8 cellular contexts compared by ENCODE assay signal in the genomic region with DNA sequence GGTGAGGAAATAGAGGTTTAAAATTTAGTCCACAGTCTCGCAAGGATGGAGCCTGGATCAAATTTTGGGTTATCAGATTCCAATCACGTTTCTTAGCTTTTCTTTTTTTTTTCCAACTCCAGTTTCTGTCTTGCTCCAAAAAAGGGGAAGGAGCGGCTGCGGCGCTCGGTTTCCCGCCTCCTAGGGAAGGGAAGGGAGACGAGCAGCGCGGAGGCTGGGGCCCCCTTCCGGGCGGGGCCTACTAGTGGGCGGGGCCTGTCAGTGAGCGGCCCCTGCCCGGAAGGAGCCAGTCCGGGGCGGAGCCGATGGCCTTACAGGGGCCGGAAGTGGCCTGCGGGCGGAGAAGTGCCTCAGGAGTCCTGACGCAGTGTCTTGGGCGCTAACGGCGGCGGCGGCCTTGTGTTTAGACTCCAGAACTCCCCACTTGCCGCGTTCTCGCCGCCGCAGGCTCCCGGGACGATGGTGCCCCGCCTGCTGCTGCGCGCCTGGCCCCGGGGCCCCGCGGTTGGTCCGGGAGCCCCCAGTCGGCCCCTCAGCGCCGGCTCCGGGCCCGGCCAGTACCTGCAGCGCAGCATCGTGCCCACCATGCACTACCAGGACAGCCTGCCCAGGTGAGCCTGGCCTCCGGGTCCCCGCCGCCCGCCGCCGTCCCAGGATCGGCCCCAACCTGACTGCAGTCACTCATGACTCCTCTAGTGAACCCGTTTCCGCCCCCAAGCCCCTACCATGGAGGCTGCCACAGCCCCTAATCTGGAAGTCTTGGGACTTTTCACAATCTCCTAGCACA. TPM values are rescaled to one million over a fixed set of nuclear protein-coding genes. Genes with fewer than 3 reads are reported as not detected.
DNase-seq lines count a peak whose midpoint lies in the region; ATAC-seq and TF ChIP-seq lines count a peak whose summit lies in the region.

Gene CPT2 (plus strand): TSS at position 340 of the 787 bp plus-strand sequence. CDS start 120 bp downstream, at position 460.

- DNase-seq in GM13977 (ENCODE audit: low spot score) (peak; percentile 98), NCI-H1694 (lab: John Stamatoyannopoulos, UW) (peak; percentile 80), adrenal gland (peak; percentile 93 to 96 (median 94)), heart left ventricle (peak; percentile 95 to 98 (median 97)), pons (ENCODE audit: low spot score) (peak; percentile 94), transverse colon (peak; percentile 96)

- no peak for TF ChIP-seq EP300 in transverse colon (IDR thresholded peaks at IDR 0.05; ENCODE audit: low read depth)

- TF ChIP-seq POLR2A in adrenal gland (IDR thresholded peaks at IDR 0.05) (peak; percentile 86 to 93), heart left ventricle (IDR thresholded peaks at IDR 0.05) (peak; percentile 91 to 96), transverse colon (IDR thresholded peaks at IDR 0.05) (peak; percentile 96)

- peak within 1 kb of the TSS; percentile 67 to 99 (median 91) for H3K27ac ChIP-seq in adrenal gland
- H3K27ac ChIP-seq in heart left ventricle = peak within 1 kb of the TSS; percentile 94 to 100 (median 98)
- H3K27ac ChIP-seq in transverse colon = peak within 1 kb of the TSS; percentile 95 to 100 (median 98)

- H3K9me3 ChIP-seq in adrenal gland (replicated peaks in 1 of 3) = no peaks in the 10 kb centered on the region
- H3K9me3 ChIP-seq in heart left ventricle = no peaks in the 10 kb centered on the region
- H3K9me3 ChIP-seq in transverse colon = no peaks in the 10 kb centered on the region

- H3K36me3 ChIP-seq in adrenal gland (replicated peaks in 1 of 2) = peaks cover 0 to 10% of the 10 kb centered on the region in 2 donors
- H3K36me3 ChIP-seq in heart left ventricle = peaks cover 0 to 14% (median 10%) of the 10 kb centered on the region in 9 donors
- H3K36me3 ChIP-seq in transverse colon = peaks cover 0 to 6% (median 0%) of the 10 kb centered on the region in 4 donors

- H3K4me3 ChIP-seq in adrenal gland (peak within 1 kb of the TSS; percentile 52 to 90 (median 80)), heart left ventricle (peak within 1 kb of the TSS; percentile 77 to 100 (median 88)), transverse colon (peak within 1 kb of the TSS; percentile 85 to 99 (median 94))

- ATAC-seq in HG02870 (IDR thresholded peaks at IDR 0.05; ENCODE audit: unreplicated experiment) (peak; percentile 98), heart left ventricle (peak; percentile 95 to 99 (median 98))

- TF ChIP-seq CTCF in GM13977 (IDR thresholded peaks at IDR 0.05; ENCODE audit: extremely low read depth, insufficient read depth, missing control alignments) (no peak), adrenal gland (IDR thresholded peaks at IDR 0.05) (peak in 2 of 6 experiments; percentile 11 to 16), heart left ventricle (IDR thresholded peaks at IDR 0.05) (peak in 6 of 12 donors; percentile 6 to 47 (median 20)), transverse colon (IDR thresholded peaks at IDR 0.05) (peak in 1 of 5 experiments; percentile 12)

- intact Hi-C loops in T-helper 1 cell treated with Interleukin-12 subunit alpha and Interleukin-12 subunit beta and Interleukin-4 antibody, amounts not matched to agents 30 ng/mL and 1 ng/mL, for 36 hours (cut with micrococcal nuclease) = loop anchor here (1.0 to 5.0 kb wide), 19 partner anchors 14 to 1826 kb away; partner anchors contain the start of genes CC2D1B, CZIB, ECHDC2 and EPS15
- intact Hi-C loops in adrenal gland (cut with DNase I) (no loop called here), heart left ventricle (cut with DNase I) (loop anchor here in 1 of 10 donors (1.0 to 5.0 kb wide), 2 partner anchors 42 to 269 kb away; partner anchors contain the start of genes MAGOH and SCP2), transverse colon (cut with DNase I; ENCODE audit: low total_unique reads) (no loop called here)

- no peaks in the 10 kb centered on the region for H3K27me3 ChIP-seq in adrenal gland
- no peaks in the 10 kb centered on the region for H3K27me3 ChIP-seq in heart left ventricle
- H3K27me3 ChIP-seq in transverse colon = no peaks in the 10 kb centered on the region

- H3K4me1 ChIP-seq in adrenal gland (replicated peaks in 1 of 2) (peaks cover 0 to 14% of the 10 kb centered on the region in 2 donors), heart left ventricle (peaks cover 3 to 40% (median 30%) of the 10 kb centered on the region in 12 donors), transverse colon (peaks cover 23 to 32% (median 27%) of the 10 kb centered on the region in 4 donors)

- in situ Hi-C loops in GM13977 (cut with MboI; ENCODE audit: low pct_unique_long_range_greater_than_20kb, low sequenced_read_pairs, unreplicated experiment) = no loop called here
- in situ Hi-C loops in transverse colon (cut with MboI; ENCODE audit: low pct_ligation_motif_present in 1 of 4, low pct_unique_long_range_greater_than_20kb in 1 of 4, low sequenced_read_pairs in 3 of 4) = loop anchor here in 2 of 4 donors (25.0 kb wide), 3 partner anchors 259 to 484 kb away; partner anchors contain the start of genes ECHDC2 (in 1 of the 2) and SCP2 (in 1 of the 2)

- WGBS in adrenal gland, 4 donors = 0% methylated on average over 26 to 57 of the region's 57 CpGs
- WGBS in heart left ventricle, 4 donors = 0 to 1% (median 0%) methylated on average over 23 to 57 of the region's 57 CpGs
- WGBS in transverse colon (ENCODE audit: low coverage in 1 of 2), 2 donors = 0 to 1% methylated on average over 2 to 24 of the region's 57 CpGs

RNA-seq across cellular contexts. Expression of gene CPT2, which starts in this region (rescaled TPM):
- total RNA-seq in T-helper 1 cell treated with Interleukin-12 subunit alpha and Interleukin-12 subunit beta and Interleukin-4 antibody, amounts not matched to agents 30 ng/mL and 1 ng/mL, for 36 hours = 12.4 and 12.9 TPM in 2 replicates
- total RNA-seq in adrenal gland (10 to 100 TPM; 35.6 to 61.3 (median 43.1) TPM), heart left ventricle (10 to 100 TPM; 24.2 to 62.3 (median 35.8) TPM), transverse colon (10 to 100 TPM; 27.3 to 84.8 (median 50.2) TPM)
- polyA plus RNA-seq in adrenal gland (10 to 100 TPM in 2 of 3 donors, 1 to 10 TPM in 1; 7.8 to 79.5 (median 10.3) TPM), heart left ventricle (10 to 100 TPM; 14.7 to 19.6 TPM)

Comparison
In these comparisons a context has a peak if more than half of its experiments do, and no peak if none do; other contexts are left out.
1. Peak in every context shown above with its lines: DNase-seq, ATAC-seq, H3K4me3 ChIP-seq and H3K27ac ChIP-seq.